ENCODE assay signal across 1 cellular context in the genomic region with DNA sequence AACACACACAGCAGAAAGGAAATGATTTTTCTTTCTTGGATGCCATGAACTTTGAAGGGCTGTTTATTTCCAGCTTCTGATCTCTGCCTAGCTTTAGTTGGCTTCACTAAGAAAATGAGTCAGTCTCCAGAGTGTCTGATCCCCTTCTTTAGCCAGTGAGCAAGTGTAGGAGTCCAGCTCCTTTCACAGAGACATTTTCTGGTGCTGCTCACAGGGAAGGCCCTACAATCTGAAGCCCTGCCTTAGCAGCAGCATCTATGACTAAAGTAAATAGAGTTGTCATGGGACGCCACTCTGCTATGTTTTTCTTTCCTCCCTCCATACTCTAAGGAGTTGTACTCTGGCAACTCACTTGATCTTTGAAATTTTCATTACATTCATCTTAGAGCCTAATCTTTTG.
TF ChIP-seq lines count a peak whose summit lies in the region.

No MANE protein-coding gene starts in this region.

TF ChIP-seq in SK-N-SH, 30 proteins besides CTCF, POLR2A, EP300 and RAD21 (continued from another document):
- TF ChIP-seq TEAD4 (IDR thresholded peaks at IDR 0.05; ENCODE audit: borderline replicate concordance, insufficient read depth) (no peak), SIN3A (IDR thresholded peaks at IDR 0.05; ENCODE audit: borderline replicate concordance, low read depth, low read length) (no peak), JUND (IDR thresholded peaks at IDR 0.05) (no peak), SMC3 (IDR thresholded peaks at IDR 0.05; ENCODE audit: low read depth, low read length) (no peak)
- TF ChIP-seq, protein P1, sequence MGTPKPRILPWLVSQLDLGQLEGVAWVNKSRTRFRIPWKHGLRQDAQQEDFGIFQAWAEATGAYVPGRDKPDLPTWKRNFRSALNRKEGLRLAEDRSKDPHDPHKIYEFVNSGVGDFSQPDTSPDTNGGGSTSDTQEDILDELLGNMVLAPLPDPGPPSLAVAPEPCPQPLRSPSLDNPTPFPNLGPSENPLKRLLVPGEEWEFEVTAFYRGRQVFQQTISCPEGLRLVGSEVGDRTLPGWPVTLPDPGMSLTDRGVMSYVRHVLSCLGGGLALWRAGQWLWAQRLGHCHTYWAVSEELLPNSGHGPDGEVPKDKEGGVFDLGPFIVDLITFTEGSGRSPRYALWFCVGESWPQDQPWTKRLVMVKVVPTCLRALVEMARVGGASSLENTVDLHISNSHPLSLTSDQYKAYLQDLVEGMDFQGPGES (IDR thresholded peaks at IDR 0.05; ENCODE audit: low read depth, low read length): no peak
- TF ChIP-seq, protein P2, sequence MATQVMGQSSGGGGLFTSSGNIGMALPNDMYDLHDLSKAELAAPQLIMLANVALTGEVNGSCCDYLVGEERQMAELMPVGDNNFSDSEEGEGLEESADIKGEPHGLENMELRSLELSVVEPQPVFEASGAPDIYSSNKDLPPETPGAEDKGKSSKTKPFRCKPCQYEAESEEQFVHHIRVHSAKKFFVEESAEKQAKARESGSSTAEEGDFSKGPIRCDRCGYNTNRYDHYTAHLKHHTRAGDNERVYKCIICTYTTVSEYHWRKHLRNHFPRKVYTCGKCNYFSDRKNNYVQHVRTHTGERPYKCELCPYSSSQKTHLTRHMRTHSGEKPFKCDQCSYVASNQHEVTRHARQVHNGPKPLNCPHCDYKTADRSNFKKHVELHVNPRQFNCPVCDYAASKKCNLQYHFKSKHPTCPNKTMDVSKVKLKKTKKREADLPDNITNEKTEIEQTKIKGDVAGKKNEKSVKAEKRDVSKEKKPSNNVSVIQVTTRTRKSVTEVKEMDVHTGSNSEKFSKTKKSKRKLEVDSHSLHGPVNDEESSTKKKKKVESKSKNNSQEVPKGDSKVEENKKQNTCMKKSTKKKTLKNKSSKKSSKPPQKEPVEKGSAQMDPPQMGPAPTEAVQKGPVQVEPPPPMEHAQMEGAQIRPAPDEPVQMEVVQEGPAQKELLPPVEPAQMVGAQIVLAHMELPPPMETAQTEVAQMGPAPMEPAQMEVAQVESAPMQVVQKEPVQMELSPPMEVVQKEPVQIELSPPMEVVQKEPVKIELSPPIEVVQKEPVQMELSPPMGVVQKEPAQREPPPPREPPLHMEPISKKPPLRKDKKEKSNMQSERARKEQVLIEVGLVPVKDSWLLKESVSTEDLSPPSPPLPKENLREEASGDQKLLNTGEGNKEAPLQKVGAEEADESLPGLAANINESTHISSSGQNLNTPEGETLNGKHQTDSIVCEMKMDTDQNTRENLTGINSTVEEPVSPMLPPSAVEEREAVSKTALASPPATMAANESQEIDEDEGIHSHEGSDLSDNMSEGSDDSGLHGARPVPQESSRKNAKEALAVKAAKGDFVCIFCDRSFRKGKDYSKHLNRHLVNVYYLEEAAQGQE (IDR thresholded peaks at IDR 0.05; ENCODE audit: low read depth, low read length): no peak
